In genomic region chrX:68261060-68261672, GRCh38 we compare ENCODE assay signal across 17 cellular contexts.
A peak's percentile ranks its signal among the peaks of the same experiment; 100 is the strongest.
DNase-seq lines count a peak whose midpoint lies in the region; ATAC-seq and TF ChIP-seq lines count a peak whose summit lies in the region.
"Had no signal": no experiment of that assay in that cellular context is flagged by ENCODE, and none has a peak within 500 bp of the region (broad histone marks: within the 10 kb centered on the region; RNA-seq: fewer than 3 reads in every experiment).

No MANE protein-coding gene starts in this region.

- H3K27me3 Mint-ChIP-seq in dendritic cell treated with granulocyte-macrophage colony-stimulating factor and Interleukin-4, amounts not matched to agents 40 ng/mL and 50 ng/mL, for 4 days, result no peaks in the 10 kb centered on the region
- peaks cover 2% of the 10 kb centered on the region for H3K27me3 Mint-ChIP-seq in neural progenitor cell (ENCODE audit: insufficient read depth, low read depth)
- H3K27me3 Mint-ChIP-seq: T-helper 17 cell had no signal

- no peaks in the 10 kb centered on the region for H3K79me2 ChIP-seq in neural progenitor cell (ENCODE audit: low read depth)

- no peaks in the 10 kb centered on the region for H4K20me1 ChIP-seq in neural progenitor cell (ENCODE audit: low read depth)

- peaks cover 13% of the 10 kb centered on the region for H3K4me1 Mint-ChIP-seq in dendritic cell treated with granulocyte-macrophage colony-stimulating factor and Interleukin-4, amounts not matched to agents 40 ng/mL and 50 ng/mL, for 4 days (ENCODE audit: low read depth)
- no peaks in the 10 kb centered on the region for H3K4me1 Mint-ChIP-seq in neural progenitor cell
- H3K4me1 Mint-ChIP-seq: T-helper 17 cell had no signal

- peak overlapping the region; percentile 63 for H3K27ac Mint-ChIP-seq in dendritic cell treated with granulocyte-macrophage colony-stimulating factor and Interleukin-4, amounts not matched to agents 40 ng/mL and 50 ng/mL, for 4 days
- H3K27ac Mint-ChIP-seq in neural progenitor cell, result no peak overlapping the region
- H3K27ac Mint-ChIP-seq: H9, T-helper 17 cell had no signal

- no peaks in the 10 kb centered on the region for H3K9me3 ChIP-seq in neural progenitor cell (ENCODE audit: low read depth)
- H3K9me3 ChIP-seq: gastrocnemius medialis, mucosa of descending colon, uterus had no signal

- no peaks in the 10 kb centered on the region for H3F3A ChIP-seq in neural progenitor cell (ENCODE audit: low read depth)

- H3K9ac ChIP-seq in neural progenitor cell, result no peak overlapping the region

- H3K4me1 ChIP-seq in neural progenitor cell, result no peaks in the 10 kb centered on the region
- H3K4me1 ChIP-seq: gastrocnemius medialis, uterus had no signal

- no peak overlapping the region for H3K27ac ChIP-seq in neural progenitor cell
- H3K27ac ChIP-seq: gastrocnemius medialis, uterus had no signal

- H3K36me3 Mint-ChIP-seq in dendritic cell treated with granulocyte-macrophage colony-stimulating factor and Interleukin-4, amounts not matched to agents 40 ng/mL and 50 ng/mL, for 4 days (ENCODE audit: low read depth), result no peaks in the 10 kb centered on the region
- H3K36me3 Mint-ChIP-seq in neural progenitor cell, result no peaks in the 10 kb centered on the region

- no peaks in the 10 kb centered on the region for H3K9me3 Mint-ChIP-seq in dendritic cell treated with granulocyte-macrophage colony-stimulating factor and Interleukin-4, amounts not matched to agents 40 ng/mL and 50 ng/mL, for 4 days
- peaks cover 6% of the 10 kb centered on the region for H3K9me3 Mint-ChIP-seq in neural progenitor cell

- intact Hi-C loops in dendritic cell treated with granulocyte-macrophage colony-stimulating factor and Interleukin-4, amounts not matched to agents 40 ng/mL and 50 ng/mL, for 4 days (cut with micrococcal nuclease), result no loop called here

- DNase-seq in ELR (ENCODE audit: low read depth) (peak; percentile 10), RPMI7951 (ENCODE audit: low read depth) (peak; percentile 80), nucleus accumbens (lab: John Stamatoyannopoulos, UW) (peak in 36 of 56 donors; percentile 0 to 56 (median 15)), neural progenitor cell (ENCODE audit: low spot score) (no peak), omental fat pad (ENCODE audit: low spot score) (no peak), OCI-M2 (lab: John Stamatoyannopoulos, UW; ENCODE audit: unreplicated experiment) (no peak)
- DNase-seq: amniotic stem cell, gastrocnemius medialis, H9, kidney, mucosa of descending colon, NCI-H1092 treated with DMSO at 0.1 percent for 48 hours, NCI-H2171 treated with DMSO at 0.1 percent for 48 hours, T-helper 17 cell, uterus had no signal

- no peak overlapping the region for H3K4me3 Mint-ChIP-seq in dendritic cell treated with granulocyte-macrophage colony-stimulating factor and Interleukin-4, amounts not matched to agents 40 ng/mL and 50 ng/mL, for 4 days
- no peak overlapping the region for H3K4me3 Mint-ChIP-seq in neural progenitor cell
- H3K4me3 Mint-ChIP-seq: H9, T-helper 17 cell had no signal

- H3K27me3 ChIP-seq in neural progenitor cell, result no peaks in the 10 kb centered on the region
- H3K27me3 ChIP-seq: gastrocnemius medialis, uterus had no signal

- H3K36me3 ChIP-seq in neural progenitor cell, result no peaks in the 10 kb centered on the region
- H3K36me3 ChIP-seq: gastrocnemius medialis, uterus had no signal

- TF ChIP-seq CTCF in neural progenitor cell (IDR thresholded peaks at IDR 0.05), result no peak
- TF ChIP-seq CTCF in omental fat pad (IDR thresholded peaks at IDR 0.05), result no peak

- ATAC-seq in HG03196 (IDR thresholded peaks at IDR 0.05; ENCODE audit: unreplicated experiment), result no peak
- no peak for ATAC-seq in omental fat pad (ENCODE audit: low FRiP score)
- ATAC-seq: gastrocnemius medialis, mucosa of descending colon, T-helper 17 cell had no signal

- no peak overlapping the region for H2AFZ ChIP-seq in neural progenitor cell (replicated peaks)

- H3K4me2 ChIP-seq in neural progenitor cell, result no peak overlapping the region

- H3K4me3 ChIP-seq in neural progenitor cell, result no peak overlapping the region
- H3K4me3 ChIP-seq: gastrocnemius medialis, mucosa of descending colon, uterus had no signal

Comparison
In these comparisons a context has a peak if more than half of its experiments do, and no peak if none do; other contexts are left out.
1. DNase-seq: peak in ELR (single experiment), RPMI7951 (single experiment) and nucleus accumbens (36 of 56); none in neural progenitor cell (single experiment), omental fat pad (single experiment) and OCI-M2 (single experiment).